Comparison of ENCODE assay signal across 24 cellular contexts in genomic region chr5:1352231-1352825, GRCh38. TPM values are rescaled to one million over a fixed set of nuclear protein-coding genes. Genes with fewer than 3 reads are reported as not detected.
"Had no signal": no experiment of that assay in that cellular context is flagged by ENCODE, and none has a peak within 500 bp of the region (broad histone marks: within the 10 kb centered on the region; RNA-seq: fewer than 3 reads in every experiment).

No MANE protein-coding gene starts in this region.

- ATAC-seq: activated CD8-positive, alpha-beta T cell treated with anti-CD3 and anti-CD28 coated beads, Interleukin-2, amount 10 ng/mL, durations not matched to agents 7 days and 5 days; PC-3; T-helper 17 cell; WTC11 had no signal

- H3K9me3 Mint-ChIP-seq: WTC11 had no signal

- H3K4me3 Mint-ChIP-seq: activated CD8-positive, alpha-beta T cell treated with anti-CD3 and anti-CD28 coated beads, Interleukin-2, amount 10 ng/mL, durations not matched to agents 7 days and 5 days; activated naive CD8-positive, alpha-beta T cell; T-helper 17 cell; WTC11 had no signal

- H3K4me3 ChIP-seq: cardiac muscle cell had no signal

- H3K36me3 ChIP-seq: brain microvascular endothelial cell, cardiac muscle cell had no signal

- H3K36me3 Mint-ChIP-seq: activated naive CD8-positive, alpha-beta T cell; WTC11 had no signal

- H3K27me3 Mint-ChIP-seq: activated naive CD8-positive, alpha-beta T cell had no signal

- H3K27ac ChIP-seq: brain microvascular endothelial cell, cardiac muscle cell had no signal

- H3K27ac Mint-ChIP-seq: activated CD8-positive, alpha-beta T cell treated with anti-CD3 and anti-CD28 coated beads, Interleukin-2, amount 10 ng/mL, durations not matched to agents 7 days and 5 days; activated naive CD8-positive, alpha-beta T cell; T-helper 17 cell; WTC11 had no signal

- FAIRE-seq: RCC 7860 had no signal

- DNase-seq: activated CD4-positive, alpha-beta T cell treated with anti-CD3 and anti-CD28 coated beads for 48 hours; activated CD4-positive, alpha-beta T cell treated with anti-CD3 and anti-CD28 coated beads, Interleukin-2, amount 50 U/mL, for 4 hours; activated CD4-positive, CD25-positive, alpha-beta regulatory T cell treated with anti-CD3 and anti-CD28 coated beads, Interleukin-2, amount 50 U/mL, for 72 hours; activated CD8-positive, alpha-beta memory T cell treated with anti-CD3 and anti-CD28 coated beads, Interleukin-2, amount 50 U/mL, for 48 hours; activated CD8-positive, alpha-beta T cell treated with anti-CD3 and anti-CD28 coated beads, Interleukin-2, amount 10 ng/mL, durations not matched to agents 7 days and 5 days; activated naive CD4-positive, alpha-beta T cell; activated T-cell treated with anti-CD3 and anti-CD28 coated beads, Interleukin-2, amount 50 U/mL, for 1 hour; amygdala; brain microvascular endothelial cell; Karpas-422; MM.1S; NCI-H146; NCI-H187 treated with DMSO at 0.1 percent for 48 hours; NCI-H2081 treated with DMSO at 0.1 percent for 48 hours; NCI-H446; NCI-H524; PC-3; SIG-M5; T-helper 17 cell; T-helper 9 cell had no signal

RNA-seq across cellular contexts. Expression of gene TERT, which starts 57.5 kb away (rescaled TPM):
- polyA plus RNA-seq: cardiac muscle cell had no signal
